Comparison of ENCODE assay signal across 10 cellular contexts in the genomic region with DNA sequence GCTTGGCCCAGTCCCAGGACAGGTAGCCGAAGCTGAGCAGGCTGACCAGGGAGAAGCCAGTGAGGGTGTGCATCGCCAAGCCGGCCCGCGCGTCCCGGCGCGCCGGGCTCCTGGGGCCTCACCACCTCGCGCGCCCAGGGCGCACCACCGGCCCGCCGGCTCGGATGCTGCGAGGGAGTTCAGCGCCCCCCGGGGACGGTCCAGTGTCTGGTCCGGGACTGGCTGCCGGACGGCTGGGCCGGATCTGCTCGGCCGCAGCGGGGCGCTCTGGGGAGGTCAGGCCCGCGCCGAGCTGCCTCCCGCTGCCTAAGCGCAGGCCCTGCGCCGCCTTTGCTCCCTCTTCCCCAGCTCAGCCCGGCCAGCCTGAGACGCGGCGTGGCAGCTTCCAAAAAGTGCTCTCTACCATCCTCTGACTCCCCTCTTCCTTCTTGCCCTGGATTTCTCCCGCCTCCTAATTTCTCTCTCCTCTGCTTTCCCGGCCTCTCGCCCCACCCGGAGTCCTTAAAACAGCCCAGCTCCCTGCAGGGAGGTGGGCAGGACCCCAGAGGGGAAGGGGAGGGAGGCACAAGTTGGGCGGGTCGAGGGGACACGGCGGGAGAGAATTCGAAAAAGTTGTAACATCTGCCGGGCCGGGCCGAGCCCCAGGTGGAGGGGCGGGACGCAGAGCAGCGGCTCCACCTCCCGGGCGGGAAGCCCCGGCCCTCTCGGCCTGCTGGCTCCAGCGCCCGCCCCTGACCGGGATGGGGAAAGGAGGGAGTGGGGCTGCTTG. TPM values are rescaled to one million over a fixed set of nuclear protein-coding genes. Genes with fewer than 3 reads are reported as not detected.
DNase-seq lines count a peak whose midpoint lies in the region; TF ChIP-seq lines count a peak whose summit lies in the region.
"Had no signal": no experiment of that assay in that cellular context is flagged by ENCODE, and none has a peak within 500 bp of the region (broad histone marks: within the 10 kb centered on the region; RNA-seq: fewer than 3 reads in every experiment).

ARSI (minus strand) TSS at position 605 of the 769 bp plus-strand sequence; CDS start at position 73, 532 bp downstream.

- peak; percentile 77 for DNase-seq in ELR (ENCODE audit: low read depth)
- peak; percentile 83 for DNase-seq in amniotic epithelial cell (ENCODE audit: low read depth)
- DNase-seq in right atrium auricular region (ENCODE audit: low spot score): no peak
- no peak for DNase-seq in renal cortical epithelial cell (ENCODE audit: low read depth)
- no peak for DNase-seq in activated CD8-positive, alpha-beta memory T cell treated with anti-CD3 and anti-CD28 coated beads, Interleukin-2, amount 50 U/mL, for 48 hours
- DNase-seq in stimulated activated naive CD4-positive, alpha-beta T cell (lab: John Stamatoyannopoulos, UW): no peak
- no peak for DNase-seq in GM10266 (ENCODE audit: extremely low spot score)
- no peak for DNase-seq in T-helper 9 cell
- DNase-seq: NCI-H2107; stimulated activated CD4-positive, alpha-beta T cell treated with anti-CD3 and anti-CD28 coated beads, Interleukin-12 subunit alpha, Interleukin-12 subunit beta, amount 100 ng/mL, for 4 hours had no signal

- peak within 1 kb of the TSS; percentile 28 to 51 for H3K27ac ChIP-seq in right atrium auricular region

- no peaks in the 10 kb centered on the region for H3K9me3 ChIP-seq in right atrium auricular region

- H3K4me1 ChIP-seq in right atrium auricular region: peaks cover 0 to 16% of the 10 kb centered on the region in 2 donors

- no peaks in the 10 kb centered on the region for H3K27me3 ChIP-seq in right atrium auricular region

- H3K36me3 ChIP-seq in right atrium auricular region: no peaks in the 10 kb centered on the region

- peak within 1 kb of the TSS; percentile 0 to 39 for H3K4me3 ChIP-seq in right atrium auricular region

- peak in 1 of 2 donors; percentile 34 for TF ChIP-seq CTCF in right atrium auricular region (IDR thresholded peaks at IDR 0.05)
- no peak for TF ChIP-seq CTCF in GM10266 (IDR thresholded peaks at IDR 0.05; ENCODE audit: control insufficient read depth, insufficient read depth, low read depth, missing control alignments)

RNA-seq across cellular contexts. Expression of gene ARSI, which starts in this region (rescaled TPM):
- total RNA-seq in right atrium auricular region: under 1 TPM; 0.30 to 0.83 TPM
- total RNA-seq in renal cortical epithelial cell: 7.3 and 11.7 TPM in 2 replicates

Comparison
In these comparisons a context has a peak if more than half of its experiments do, and no peak if none do; other contexts are left out.
1. DNase-seq: peak in ELR (single experiment) and amniotic epithelial cell (single experiment); none in right atrium auricular region (single experiment), renal cortical epithelial cell (single experiment), activated CD8-positive, alpha-beta memory T cell treated with anti-CD3 and anti-CD28 coated beads, Interleukin-2, amount 50 U/mL, for 48 hours (single experiment), stimulated activated naive CD4-positive, alpha-beta T cell (0 of 6), GM10266 (single experiment) and T-helper 9 cell (single experiment).